ENCODE assay signal across 1 cellular context in the genomic region with DNA sequence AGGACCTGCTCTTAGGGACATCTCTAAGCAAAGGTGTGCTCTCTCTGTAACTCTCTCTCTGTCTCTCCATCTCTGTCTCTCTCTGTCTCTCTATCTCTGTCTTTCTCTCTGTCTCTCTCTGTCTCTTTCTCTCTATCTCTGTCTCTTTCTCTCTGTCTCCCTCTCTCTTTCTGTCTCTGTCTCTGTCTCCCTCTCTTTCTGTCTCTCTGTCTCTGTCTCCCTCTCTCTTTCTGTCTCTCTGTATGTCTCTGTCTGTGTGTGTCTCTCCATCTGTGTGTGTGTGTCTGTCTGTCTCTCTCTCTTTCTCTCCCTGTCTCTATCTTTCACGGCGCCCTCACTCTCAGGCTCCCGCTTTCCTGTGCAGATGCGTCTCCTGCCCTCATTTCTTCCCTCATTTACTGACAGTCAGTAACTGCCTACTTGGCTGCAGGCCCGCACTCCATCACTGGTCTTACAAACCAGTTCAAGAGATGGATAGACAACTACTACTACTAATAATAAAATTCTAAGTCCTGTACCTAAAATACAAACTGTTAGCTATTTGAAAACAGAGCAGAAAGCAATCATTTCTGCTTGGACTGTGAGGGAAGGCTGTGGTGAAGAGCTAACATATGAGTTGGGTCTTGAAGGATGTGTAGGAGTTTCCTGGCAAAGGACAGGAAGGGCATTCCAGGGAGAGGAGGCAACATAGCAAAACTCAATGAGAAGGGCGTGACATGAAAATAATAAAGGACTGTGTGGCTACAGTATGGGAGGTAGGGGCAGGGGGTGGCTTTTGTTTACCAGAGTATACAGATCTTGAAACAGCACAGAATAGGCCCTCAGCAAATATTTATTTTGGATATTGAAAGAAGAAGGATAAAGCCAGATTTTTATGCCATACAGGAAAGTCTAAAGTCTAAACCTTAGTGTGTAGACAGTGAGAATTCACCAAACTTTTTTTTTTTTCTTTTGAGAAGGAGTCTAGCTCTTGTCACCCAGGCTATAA.
TF ChIP-seq lines count a peak whose summit lies in the region.

No MANE protein-coding gene starts in this region.

TF ChIP-seq in HepG2, 621 proteins besides CTCF, POLR2A, EP300 and RAD21 (continued from another document):
- no peak for TF ChIP-seq ZNF562 (CRISPR knock-in tag; IDR thresholded peaks at IDR 0.05; ENCODE audit: borderline replicate concordance)
- no peak for TF ChIP-seq ZNF703 (CRISPR knock-in tag; IDR thresholded peaks at IDR 0.05; ENCODE audit: borderline replicate concordance)
- TF ChIP-seq MEF2D (CRISPR knock-in tag; IDR thresholded peaks at IDR 0.05): no peak
- no peak for TF ChIP-seq POLR2AphosphoS5 (IDR thresholded peaks at IDR 0.05; ENCODE audit: low read depth, low read length)
- TF ChIP-seq ZNF225 (CRISPR knock-in tag; IDR thresholded peaks at IDR 0.05): no peak
- TF ChIP-seq ZNF17 (CRISPR knock-in tag; IDR thresholded peaks at IDR 0.05): no peak
- TF ChIP-seq FOSL1 (CRISPR knock-in tag; IDR thresholded peaks at IDR 0.05; ENCODE audit: borderline replicate concordance): no peak
- TF ChIP-seq, protein P1, sequence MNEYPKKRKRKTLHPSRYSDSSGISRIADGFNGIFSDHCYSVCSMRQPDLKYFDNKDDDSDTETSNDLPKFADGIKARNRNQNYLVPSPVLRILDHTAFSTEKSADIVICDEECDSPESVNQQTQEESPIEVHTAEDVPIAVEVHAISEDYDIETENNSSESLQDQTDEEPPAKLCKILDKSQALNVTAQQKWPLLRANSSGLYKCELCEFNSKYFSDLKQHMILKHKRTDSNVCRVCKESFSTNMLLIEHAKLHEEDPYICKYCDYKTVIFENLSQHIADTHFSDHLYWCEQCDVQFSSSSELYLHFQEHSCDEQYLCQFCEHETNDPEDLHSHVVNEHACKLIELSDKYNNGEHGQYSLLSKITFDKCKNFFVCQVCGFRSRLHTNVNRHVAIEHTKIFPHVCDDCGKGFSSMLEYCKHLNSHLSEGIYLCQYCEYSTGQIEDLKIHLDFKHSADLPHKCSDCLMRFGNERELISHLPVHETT (CRISPR knock-in tag; conservative IDR thresholded peaks at IDR 0.05): no peak
- TF ChIP-seq GABPA (IDR thresholded peaks at IDR 0.05; ENCODE audit: low read depth, low read length): no peak
- peak; percentile 15; the same call in 1 of the 2 replicates for TF ChIP-seq GABPA (CRISPR knock-in tag; IDR thresholded peaks at IDR 0.05; ENCODE audit: low read depth)
- no peak for TF ChIP-seq ZFP41 (CRISPR knock-in tag; IDR thresholded peaks at IDR 0.05; ENCODE audit: borderline replicate concordance)
- TF ChIP-seq HNF4A (CRISPR knock-in tag; IDR thresholded peaks at IDR 0.05): peak; percentile 23; the same call in 1 of the 2 replicates
- 0 out of 2 replicates have a peak, but pooled peaks have one; percentile 39 for TF ChIP-seq NCOA2 (CRISPR knock-in tag; IDR thresholded peaks at IDR 0.05)
- no peak for TF ChIP-seq SMARCC2 (IDR thresholded peaks at IDR 0.05)
- no peak for TF ChIP-seq STAT5B (CRISPR knock-in tag; IDR thresholded peaks at IDR 0.05)
- TF ChIP-seq ZNF383 (CRISPR knock-in tag; IDR thresholded peaks at IDR 0.05; ENCODE audit: borderline replicate concordance): no peak
- TF ChIP-seq, protein P2, sequence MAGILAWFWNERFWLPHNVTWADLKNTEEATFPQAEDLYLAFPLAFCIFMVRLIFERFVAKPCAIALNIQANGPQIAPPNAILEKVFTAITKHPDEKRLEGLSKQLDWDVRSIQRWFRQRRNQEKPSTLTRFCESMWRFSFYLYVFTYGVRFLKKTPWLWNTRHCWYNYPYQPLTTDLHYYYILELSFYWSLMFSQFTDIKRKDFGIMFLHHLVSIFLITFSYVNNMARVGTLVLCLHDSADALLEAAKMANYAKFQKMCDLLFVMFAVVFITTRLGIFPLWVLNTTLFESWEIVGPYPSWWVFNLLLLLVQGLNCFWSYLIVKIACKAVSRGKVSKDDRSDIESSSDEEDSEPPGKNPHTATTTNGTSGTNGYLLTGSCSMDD (CRISPR knock-in tag; IDR thresholded peaks at IDR 0.05): no peak
- TF ChIP-seq ZNF138 (CRISPR knock-in tag; IDR thresholded peaks at IDR 0.05; ENCODE audit: low read depth): no peak
- TF ChIP-seq, protein P3, sequence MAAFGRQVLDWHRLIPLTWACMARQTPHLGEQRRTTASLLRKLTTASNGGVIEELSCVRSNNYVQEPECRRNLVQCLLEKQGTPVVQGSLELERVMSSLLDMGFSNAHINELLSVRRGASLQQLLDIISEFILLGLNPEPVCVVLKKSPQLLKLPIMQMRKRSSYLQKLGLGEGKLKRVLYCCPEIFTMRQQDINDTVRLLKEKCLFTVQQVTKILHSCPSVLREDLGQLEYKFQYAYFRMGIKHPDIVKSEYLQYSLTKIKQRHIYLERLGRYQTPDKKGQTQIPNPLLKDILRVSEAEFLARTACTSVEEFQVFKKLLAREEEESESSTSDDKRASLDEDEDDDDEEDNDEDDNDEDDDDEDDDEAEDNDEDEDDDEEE (CRISPR knock-in tag; IDR thresholded peaks at IDR 0.05): no peak
- TF ChIP-seq U2AF2 (IDR thresholded peaks at IDR 0.05; ENCODE audit: low read depth, low read length): no peak
- TF ChIP-seq TOPORS (CRISPR knock-in tag; IDR thresholded peaks at IDR 0.05): no peak
- TF ChIP-seq, protein P4, sequence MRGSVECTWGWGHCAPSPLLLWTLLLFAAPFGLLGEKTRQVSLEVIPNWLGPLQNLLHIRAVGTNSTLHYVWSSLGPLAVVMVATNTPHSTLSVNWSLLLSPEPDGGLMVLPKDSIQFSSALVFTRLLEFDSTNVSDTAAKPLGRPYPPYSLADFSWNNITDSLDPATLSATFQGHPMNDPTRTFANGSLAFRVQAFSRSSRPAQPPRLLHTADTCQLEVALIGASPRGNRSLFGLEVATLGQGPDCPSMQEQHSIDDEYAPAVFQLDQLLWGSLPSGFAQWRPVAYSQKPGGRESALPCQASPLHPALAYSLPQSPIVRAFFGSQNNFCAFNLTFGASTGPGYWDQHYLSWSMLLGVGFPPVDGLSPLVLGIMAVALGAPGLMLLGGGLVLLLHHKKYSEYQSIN (CRISPR knock-in tag; IDR thresholded peaks at IDR 0.05; ENCODE audit: borderline replicate concordance): no peak
- TF ChIP-seq U2AF1 (optimal IDR thresholded peaks at IDR 0.05; ENCODE audit: low read depth, low read length): no peak
- no peak for TF ChIP-seq ATM (IDR thresholded peaks at IDR 0.05; ENCODE audit: borderline replicate concordance)
- no peak for TF ChIP-seq NFIC (IDR thresholded peaks at IDR 0.05; ENCODE audit: low read length)
- TF ChIP-seq PAXIP1 (CRISPR knock-in tag; conservative IDR thresholded peaks at IDR 0.05): peak; percentile 59
- TF ChIP-seq, protein P5, sequence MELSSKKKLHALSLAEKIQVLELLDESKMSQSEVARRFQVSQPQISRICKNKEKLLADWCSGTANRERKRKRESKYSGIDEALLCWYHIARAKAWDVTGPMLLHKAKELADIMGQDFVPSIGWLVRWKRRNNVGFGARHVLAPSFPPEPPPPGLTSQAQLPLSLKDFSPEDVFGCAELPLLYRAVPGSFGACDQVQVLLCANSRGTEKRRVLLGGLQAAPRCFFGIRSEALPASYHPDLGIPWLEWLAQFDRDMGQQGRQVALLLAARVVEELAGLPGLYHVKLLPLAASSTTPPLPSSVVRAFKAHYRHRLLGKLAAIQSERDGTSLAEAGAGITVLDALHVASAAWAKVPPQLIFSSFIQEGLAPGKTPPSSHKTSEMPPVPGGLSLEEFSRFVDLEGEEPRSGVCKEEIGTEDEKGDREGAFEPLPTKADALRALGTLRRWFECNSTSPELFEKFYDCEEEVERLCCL (CRISPR knock-in tag; IDR thresholded peaks at IDR 0.05; ENCODE audit: borderline replicate concordance): no peak
- TF ChIP-seq TP53 (CRISPR knock-in tag; conservative IDR thresholded peaks at IDR 0.05): no peak
